Comparison of ENCODE assay signal across 1 cellular context in genomic region chr14:63205281-63205575, GRCh38.
TF ChIP-seq lines count a peak whose summit lies in the region.

No MANE protein-coding gene starts in this region.

TF ChIP-seq in endothelial cell of umbilical vein, 7 proteins besides CTCF, POLR2A, EP300 and RAD21:
- TF ChIP-seq MAX (IDR thresholded peaks at IDR 0.05; ENCODE audit: insufficient read depth, insufficient read length) = no peak
